Comparison of ENCODE assay signal across 24 cellular contexts in the genomic region with DNA sequence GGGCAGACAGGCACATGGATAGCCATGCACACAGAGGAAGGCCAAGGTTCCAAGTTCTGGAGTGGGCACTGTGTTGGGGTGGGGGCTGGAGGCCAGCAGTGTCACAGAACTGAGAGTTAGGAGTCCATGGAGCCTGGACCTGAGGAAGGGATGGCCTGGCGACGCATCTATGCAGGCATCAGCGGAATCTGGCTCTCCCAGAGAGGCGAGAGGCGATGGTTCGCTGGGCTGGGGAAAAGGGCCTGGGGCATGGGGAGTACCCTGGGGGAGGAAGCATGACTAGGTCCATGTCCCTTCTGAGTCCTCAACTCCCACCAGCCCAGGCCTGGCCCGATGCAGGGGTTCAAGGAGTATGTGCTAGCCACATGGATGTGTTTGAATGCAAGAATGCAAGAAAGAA.
DNase-seq lines count a peak whose midpoint lies in the region; ATAC-seq and TF ChIP-seq lines count a peak whose summit lies in the region.
"Had no signal": no experiment of that assay in that cellular context is flagged by ENCODE, and none has a peak within 500 bp of the region (broad histone marks: within the 10 kb centered on the region; RNA-seq: fewer than 3 reads in every experiment).

No MANE protein-coding gene starts in this region.

- no peak overlapping the region for H2BK20ac ChIP-seq in IMR-90 (ENCODE audit: low read depth, low read length)

- no peak overlapping the region for H2BK15ac ChIP-seq in IMR-90 (ENCODE audit: low read depth, low read length)

- no peaks in the 10 kb centered on the region for H3K9me3 Mint-ChIP-seq in endodermal cell
- H3K9me3 Mint-ChIP-seq: GM23338 had no signal

- DNase-seq in activated effector memory CD4-positive, alpha-beta T cell treated with anti-CD3 and anti-CD28 coated beads, Interleukin-2, amount 50 U/mL, for 16 hours, result peak; percentile 55
- no peak for DNase-seq in activated effector memory CD4-positive, alpha-beta T cell treated with Interleukin-2 at 50 U/mL for 16 hours
- no peak for DNase-seq in IMR-90
- peak; percentile 48 for DNase-seq in endodermal cell
- DNase-seq in osteoblast (ENCODE audit: insufficient read length, low spot score, missing footprints), result peak; percentile 65
- DNase-seq in T1000 (lab: John Stamatoyannopoulos, UW), result no peak
- no peak for DNase-seq in mammary epithelial cell
- DNase-seq: Calu3; DMS79 treated with DMSO at 0.1 percent for 48 hours; GF-D8; HCEC 1CT; Karpas-422; NCI-H1092 treated with DMSO at 0.1 percent for 48 hours; NCI-H1436; NCI-H187 treated with DMSO at 0.1 percent for 48 hours; NCI-H2171 treated with DMSO at 0.1 percent for 48 hours; NCI-H526; NK-92 treated with Interleukin-12 subunit alpha and Interleukin-12 subunit beta, amount 100 ng/mL, for 24 hours; PC-3; SHP77 treated with DMSO at 0.1 percent for 48 hours had no signal

- H3K4ac ChIP-seq in IMR-90 (ENCODE audit: low read depth, low read length), result no peak overlapping the region

- H3K27me3 ChIP-seq in IMR-90 (ENCODE audit: control insufficient read depth, insufficient read depth, low read length) (peaks cover 57% of the 10 kb centered on the region), endodermal cell (ENCODE audit: control insufficient read depth, insufficient read depth, low read length, poor library complexity, severe bottlenecking) (peaks cover 26% of the 10 kb centered on the region), osteoblast (ENCODE audit: insufficient read depth, low read length) (peaks cover 25% of the 10 kb centered on the region), mammary epithelial cell (ENCODE audit: insufficient read depth, low read length) (peaks cover 6% of the 10 kb centered on the region)

- H3K23ac ChIP-seq in IMR-90 (ENCODE audit: low read depth, low read length), result no peak overlapping the region

- no peak overlapping the region for H3K18ac ChIP-seq in IMR-90 (ENCODE audit: low read depth, low read length)

- no peak overlapping the region for H3K27ac ChIP-seq in IMR-90 (ENCODE audit: insufficient read depth, low read length)
- H3K27ac ChIP-seq in endodermal cell (ENCODE audit: low read depth, low read length), result no peak overlapping the region
- no peak overlapping the region for H3K27ac ChIP-seq in osteoblast (ENCODE audit: low read depth, low read length)
- no peak overlapping the region for H3K27ac ChIP-seq in mammary epithelial cell (ENCODE audit: insufficient read depth, low read depth, low read length)
- H3K27ac ChIP-seq: 22Rv1 had no signal

- no peak overlapping the region for H2BK120ac ChIP-seq in IMR-90 (ENCODE audit: low read depth, low read length)

- WGBS in IMR-90 (ENCODE audit: extremely low coverage in 2 of 2, insufficient read length in 1 of 2), 2 experiments, result 75% methylated on average over 5 of the region's 7 CpGs; no CpG with 5 or more reads in 1 of the 2 experiments
- WGBS in endodermal cell (ENCODE audit: insufficient coverage in 1 of 2, insufficient read length in 1 of 2), 2 experiments, result 90 to 94% methylated on average over 3 to 7 of the region's 7 CpGs
- 80% methylated on average over 7 of the region's 7 CpGs for WGBS in mammary epithelial cell (ENCODE audit: low coverage, missing lambda C conversion rate)

- no peak overlapping the region for H2BK5ac ChIP-seq in IMR-90 (ENCODE audit: low read depth, low read length, poor library complexity, severe bottlenecking)

- H3K4me2 ChIP-seq in IMR-90 (ENCODE audit: low read depth, low read length), result no peak overlapping the region
- no peak overlapping the region for H3K4me2 ChIP-seq in osteoblast (ENCODE audit: insufficient read depth, low read length)
- no peak overlapping the region for H3K4me2 ChIP-seq in mammary epithelial cell (ENCODE audit: insufficient read depth, low read depth, low read length)
- H3K4me2 ChIP-seq: GM23338 had no signal

- no peaks in the 10 kb centered on the region for H3K36me3 Mint-ChIP-seq in endodermal cell (ENCODE audit: low read depth)

- no peak overlapping the region for H4K8ac ChIP-seq in IMR-90 (ENCODE audit: low read depth in 2 of 2, low read length in 2 of 2)

- 0 out of 2 replicates have a peak, but pooled peaks cover 6% of the 10 kb centered on the region for H4K20me1 ChIP-seq in IMR-90 (ENCODE audit: insufficient read depth, low read length)
- H4K20me1 ChIP-seq in osteoblast (ENCODE audit: insufficient read depth, low read length), result peaks cover 3% of the 10 kb centered on the region
- no peaks in the 10 kb centered on the region for H4K20me1 ChIP-seq in mammary epithelial cell (ENCODE audit: insufficient read depth, low read length)

- H3K4me3 ChIP-seq in IMR-90 (ENCODE audit: insufficient read depth, low read depth, low read length) (no peak overlapping the region), endodermal cell (ENCODE audit: low read length) (no peak overlapping the region), osteoblast (ENCODE audit: insufficient read depth, low read length) (no peak overlapping the region), mammary epithelial cell (replicated peaks in 1 of 3; ENCODE audit: insufficient read depth in 1 of 3, low read depth in 2 of 3, low read length in 3 of 3) (no peak overlapping the region)
- H3K4me3 ChIP-seq: GM23338 had no signal

- intact Hi-C loops in IMR-90 (cut with micrococcal nuclease), result no loop called here
- intact Hi-C loops in mammary epithelial cell (cut with micrococcal nuclease), result no loop called here

- no peak overlapping the region for H3K14ac ChIP-seq in IMR-90 (replicated peaks; ENCODE audit: low read depth, low read length)

- H3K79me2 ChIP-seq in osteoblast (ENCODE audit: insufficient read depth, low read length), result no peaks in the 10 kb centered on the region
- H3K79me2 ChIP-seq in mammary epithelial cell (ENCODE audit: insufficient read depth, low read length), result no peaks in the 10 kb centered on the region

- peaks cover 27% of the 10 kb centered on the region for H3K27me3 Mint-ChIP-seq in endodermal cell (ENCODE audit: insufficient read depth)

- H3K9me3 ChIP-seq in IMR-90 (ENCODE audit: control insufficient read depth, insufficient read depth, low read length) (no peaks in the 10 kb centered on the region), endodermal cell (ENCODE audit: control insufficient read depth, low read length) (no peaks in the 10 kb centered on the region), osteoblast (ENCODE audit: low read depth, low read length) (no peaks in the 10 kb centered on the region), mammary epithelial cell (replicated peaks; ENCODE audit: insufficient read depth, low read length) (no peaks in the 10 kb centered on the region)

- H2AK5ac ChIP-seq in IMR-90 (ENCODE audit: low read depth, low read length), result no peak overlapping the region

- in situ Hi-C loops in IMR-90 (cut with MboI; ENCODE audit: low sequenced_read_pairs) (no loop called here), mammary epithelial cell (cut with MboI; ENCODE audit: low sequenced_read_pairs in 2 of 2) (no loop called here)

- H3K56ac ChIP-seq in IMR-90 (ENCODE audit: extremely low read depth, insufficient read depth, low read length), result no peak overlapping the region

- H3K4me1 ChIP-seq in IMR-90 (ENCODE audit: control insufficient read depth, insufficient read depth, low read length) (no peaks in the 10 kb centered on the region), endodermal cell (ENCODE audit: control insufficient read depth, insufficient read depth, low read length) (no peaks in the 10 kb centered on the region), osteoblast (ENCODE audit: insufficient read depth, low read length) (peaks cover 5% of the 10 kb centered on the region), mammary epithelial cell (ENCODE audit: insufficient read depth, low read length) (no peaks in the 10 kb centered on the region)

- no peaks in the 10 kb centered on the region for H3K36me3 ChIP-seq in IMR-90 (ENCODE audit: control insufficient read depth, insufficient read depth, low read length)
- H3K36me3 ChIP-seq in endodermal cell (ENCODE audit: control insufficient read depth, insufficient read depth, low read length), result no peaks in the 10 kb centered on the region
- H3K36me3 ChIP-seq in osteoblast (ENCODE audit: insufficient read depth, low read length), result no peaks in the 10 kb centered on the region
- no peaks in the 10 kb centered on the region for H3K36me3 ChIP-seq in mammary epithelial cell (ENCODE audit: insufficient read depth, low read length)

- TF ChIP-seq CTCF in IMR-90 (conservative IDR thresholded peaks at IDR 0.05; ENCODE audit: low read depth, low read length) (no peak), endodermal cell (conservative IDR thresholded peaks at IDR 0.05) (no peak), osteoblast (IDR thresholded peaks at IDR 0.05; ENCODE audit: extremely low read depth, low read depth, low read length) (no peak), mammary epithelial cell (conservative IDR thresholded peaks at IDR 0.05 in 1 of 2, IDR thresholded peaks at IDR 0.05 in 1 of 2; ENCODE audit: extremely low read depth in 1 of 2, insufficient read depth in 1 of 2, low read depth in 1 of 2, low read length in 2 of 2) (no peak)

- TF ChIP-seq RAD21 in IMR-90 (IDR thresholded peaks at IDR 0.05; ENCODE audit: low read length), result no peak

- H3K27ac Mint-ChIP-seq in endodermal cell, result no peak overlapping the region
- H3K27ac Mint-ChIP-seq: B cell had no signal

- no peak overlapping the region for H2AFZ ChIP-seq in IMR-90 (replicated peaks; ENCODE audit: low read length, poor library complexity)
- H2AFZ ChIP-seq in osteoblast (ENCODE audit: low read length), result no peak overlapping the region
- H2AFZ ChIP-seq in mammary epithelial cell (ENCODE audit: low read depth, low read length), result no peak overlapping the region
- H2AFZ ChIP-seq: GM23338 had no signal

- dilution Hi-C loops in IMR-90 (cut with HindIII; ENCODE audit: low sequenced_read_pairs, unreplicated experiment) (no loop called here), mammary epithelial cell (cut with HindIII; ENCODE audit: low sequenced_read_pairs) (no loop called here)

- no peaks in the 10 kb centered on the region for H3K79me1 ChIP-seq in IMR-90 (ENCODE audit: low read depth in 1 of 2, low read length in 2 of 2)

- H3K4me1 Mint-ChIP-seq in endodermal cell, result no peaks in the 10 kb centered on the region

- CTCF ChIA-PET in IMR-90 (lab: Yijun Ruan, JAX) (no interaction called here), mammary epithelial cell (lab: Charles Lee; ENCODE audit: low non-redundant PET) (no interaction called here)

- peak overlapping the region; percentile 42 for H2AK9ac ChIP-seq in IMR-90 (replicated peaks; ENCODE audit: low read depth, low read length, poor library complexity)

- ATAC-seq in IMR-90 (ENCODE audit: low read depth) (no peak), HG02798 (IDR thresholded peaks at IDR 0.05; ENCODE audit: poor library complexity, unreplicated experiment) (no peak)
- ATAC-seq: GM23338, PC-3 had no signal

- POLR2A ChIA-PET in IMR-90 (lab: Charles Lee; ENCODE audit: unreplicated experiment), result no interaction called here

- no peak for TF ChIP-seq POLR2A in IMR-90 (IDR thresholded peaks at IDR 0.05; ENCODE audit: low read depth, low read length)

- no peaks in the 10 kb centered on the region; the same call in 1 of the 2 replicates for H3K9me1 ChIP-seq in IMR-90 (ENCODE audit: insufficient read depth, low read length)

- H4K5ac ChIP-seq in IMR-90 (ENCODE audit: low read depth, low read length), result no peak overlapping the region

- no peak overlapping the region for H4K91ac ChIP-seq in IMR-90 (ENCODE audit: insufficient read depth, low read depth, low read length)

- no peak overlapping the region for H3K4me3 Mint-ChIP-seq in endodermal cell
- H3K4me3 Mint-ChIP-seq: B cell, GM23338 had no signal

- BruUV-seq in IMR-90 (replicated peaks; lab: Mats Ljungman, UMichigan) (no TSS peak), mammary epithelial cell (replicated peaks; lab: Mats Ljungman, UMichigan) (no TSS peak)

- H3K9ac ChIP-seq in IMR-90 (ENCODE audit: low read depth, low read length), result no peak overlapping the region
- no peak overlapping the region for H3K9ac ChIP-seq in endodermal cell (ENCODE audit: extremely low read depth, low read length, poor library complexity, severe bottlenecking)
- no peak overlapping the region for H3K9ac ChIP-seq in mammary epithelial cell (ENCODE audit: insufficient read depth, low read length)

Comparison
In these comparisons a context has a peak if more than half of its experiments do, and no peak if none do; other contexts are left out.
1. DNase-seq: peak in activated effector memory CD4-positive, alpha-beta T cell treated with anti-CD3 and anti-CD28 coated beads, Interleukin-2, amount 50 U/mL, for 16 hours (single experiment), endodermal cell (single experiment) and osteoblast (single experiment); none in activated effector memory CD4-positive, alpha-beta T cell treated with Interleukin-2 at 50 U/mL for 16 hours (single experiment), IMR-90 (single experiment), T1000 (single experiment) and mammary epithelial cell (single experiment).